ENCODE assay signal across 21 cellular contexts in genomic region chr9:106956971-106957370, GRCh38.
DNase-seq lines count a peak whose midpoint lies in the region; ATAC-seq and TF ChIP-seq lines count a peak whose summit lies in the region.
"Had no signal": no experiment of that assay in that cellular context is flagged by ENCODE, and none has a peak within 500 bp of the region (broad histone marks: within the 10 kb centered on the region; RNA-seq: fewer than 3 reads in every experiment).

No MANE protein-coding gene starts in this region.

- H3K27me3 ChIP-seq in gastrocnemius medialis: no peaks in the 10 kb centered on the region
- H3K27me3 ChIP-seq in BE2C: no peaks in the 10 kb centered on the region
- H3K27me3 ChIP-seq: BLaER1 treated with 17β-estradiol and CSF1 and Interleukin-3, amounts not matched to agents 10 nM and 100 nM; left lung; thyroid gland had no signal

- H3K4me1 ChIP-seq in gastrocnemius medialis: peaks cover 27 to 31% of the 10 kb centered on the region in 2 donors
- no peaks in the 10 kb centered on the region for H3K4me1 ChIP-seq in BE2C
- H3K4me1 ChIP-seq: left lung had no signal

- no peak overlapping the region for H3K4me3 ChIP-seq in gastrocnemius medialis
- H3K4me3 ChIP-seq in BE2C (ENCODE audit: low read depth, low read length): no peak overlapping the region
- H3K4me3 ChIP-seq: BLaER1 treated with 17β-estradiol and CSF1 and Interleukin-3, amounts not matched to agents 10 nM and 100 nM; left lung; skin epidermis; thyroid gland had no signal

- peak; percentile 43 to 72 for ATAC-seq in gastrocnemius medialis
- no peak for ATAC-seq in GM21717 (IDR thresholded peaks at IDR 0.05; ENCODE audit: unreplicated experiment)
- ATAC-seq: activated T-cell treated with anti-CD3 and anti-CD28 coated beads, Interleukin-2, amount 50 U/mL, for 72 hours; left lung had no signal

- H3K36me3 ChIP-seq in gastrocnemius medialis: no peaks in the 10 kb centered on the region
- peaks cover 36% of the 10 kb centered on the region for H3K36me3 ChIP-seq in BE2C
- H3K36me3 ChIP-seq: left lung, thyroid gland had no signal

- intact Hi-C loops in gastrocnemius medialis (cut with DNase I; ENCODE audit: low total_unique reads): no loop called here

- TF ChIP-seq POLR2A in gastrocnemius medialis (IDR thresholded peaks at IDR 0.05): no peak

- H3K27ac ChIP-seq in gastrocnemius medialis (peak overlapping the region; percentile 51 to 63 (median 56)), substantia nigra (ENCODE audit: low read depth, low read length, poor library complexity, severe bottlenecking) (no peak overlapping the region)
- H3K27ac ChIP-seq: BLaER1 treated with 17β-estradiol and CSF1 and Interleukin-3, amounts not matched to agents 10 nM and 100 nM; left lung; skin epidermis; thyroid gland; WERI-Rb-1 had no signal

- TF ChIP-seq CTCF in gastrocnemius medialis (IDR thresholded peaks at IDR 0.05 in 4 of 5, conservative IDR thresholded peaks at IDR 0.05 in 1 of 5) (no peak), BE2C (IDR thresholded peaks at IDR 0.05; ENCODE audit: low read depth, low read length) (no peak)

- no peaks in the 10 kb centered on the region for H3K9me3 ChIP-seq in gastrocnemius medialis
- H3K9me3 ChIP-seq in BE2C: no peaks in the 10 kb centered on the region
- H3K9me3 ChIP-seq: BLaER1 treated with 17β-estradiol and CSF1 and Interleukin-3, amounts not matched to agents 10 nM and 100 nM; left lung; thyroid gland had no signal

- in situ Hi-C loops in gastrocnemius medialis (cut with MboI; ENCODE audit: low sequenced_read_pairs in 4 of 4): no loop called here

- DNase-seq in ELR (ENCODE audit: low read depth): peak; percentile 39
- peak; percentile 54 for DNase-seq in RPMI7951 (ENCODE audit: low read depth)
- DNase-seq in fibroblast of peridontal ligament (ENCODE audit: extremely low read depth): peak; percentile 21
- no peak for DNase-seq in gastrocnemius medialis
- DNase-seq in BE2C: no peak
- DNase-seq in substantia nigra (lab: John Stamatoyannopoulos, UW): no peak
- DNase-seq in activated CD8-positive, alpha-beta memory T cell treated with anti-CD3 and anti-CD28 coated beads for 24 hours: no peak
- DNase-seq: activated CD4-positive, alpha-beta T cell treated with anti-CD3 and anti-CD28 coated beads, Interleukin-2, amount 50 U/mL, for 48 hours; activated T-cell treated with anti-CD3 and anti-CD28 coated beads, Interleukin-2, amount 50 U/mL, for 72 hours; central memory CD4-positive, alpha-beta T cell; effector CD8-positive, alpha-beta T cell; foreskin melanocyte; left lung; NCI-H2029 treated with DMSO at 0.1 percent for 48 hours; NCI-H510A treated with DMSO at 0.1 percent for 48 hours; SHP77; thyroid gland; WERI-Rb-1 had no signal

Comparison
In these comparisons a context has a peak if more than half of its experiments do, and no peak if none do; other contexts are left out.
1. DNase-seq: peak in ELR (single experiment), RPMI7951 (single experiment) and fibroblast of peridontal ligament (single experiment); none in gastrocnemius medialis (0 of 2), BE2C (single experiment), substantia nigra (0 of 49) and activated CD8-positive, alpha-beta memory T cell treated with anti-CD3 and anti-CD28 coated beads for 24 hours (single experiment).